28 cellular contexts compared by ENCODE assay signal in the genomic region with DNA sequence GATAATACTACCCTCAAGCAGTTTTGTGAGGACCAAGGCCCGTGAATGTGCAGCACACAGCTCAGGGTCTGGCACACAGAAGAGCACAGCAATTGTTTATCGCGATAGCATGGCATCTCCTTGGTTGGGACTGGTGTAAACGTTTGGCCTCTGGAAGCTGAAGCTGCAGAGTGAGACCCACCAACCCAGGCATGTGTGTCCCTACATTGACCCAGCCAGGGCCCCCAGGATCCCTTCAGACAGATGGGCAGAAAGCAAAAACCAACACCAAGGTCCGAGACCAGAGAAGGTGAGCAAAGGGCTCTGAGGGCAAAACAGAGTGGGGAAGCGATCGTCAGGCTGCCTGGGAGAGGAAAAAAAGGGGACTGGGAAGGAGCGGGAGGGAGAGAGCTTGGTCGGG. TPM values are rescaled to one million over a fixed set of nuclear protein-coding genes. Genes with fewer than 3 reads are reported as not detected.
"Had no signal": no experiment of that assay in that cellular context is flagged by ENCODE, and none has a peak within 500 bp of the region (broad histone marks: within the 10 kb centered on the region; RNA-seq: fewer than 3 reads in every experiment).

No MANE protein-coding gene starts in this region.

- H3K4me3 Mint-ChIP-seq: activated CD8-positive, alpha-beta T cell treated with anti-CD3 and anti-CD28 coated beads for 36 hours; naive thymus-derived CD4-positive, alpha-beta T cell; stimulated activated naive CD8-positive, alpha-beta T cell treated with anti-CD3 and anti-CD28 coated beads, Interleukin-15, amount 100 ng/mL, for 72 hours had no signal

- ATAC-seq: activated CD8-positive, alpha-beta T cell treated with anti-CD3 and anti-CD28 coated beads for 36 hours; esophagus mucosa; heart right ventricle; naive thymus-derived CD4-positive, alpha-beta T cell; sciatic nerve; SK-N-SH treated with all-trans-retinoic acid at 6 μM for 48 hours; stimulated activated naive CD8-positive, alpha-beta T cell treated with anti-CD3 and anti-CD28 coated beads, Interleukin-15, amount 100 ng/mL, for 72 hours had no signal

- H3K27me3 ChIP-seq: heart right ventricle, thyroid gland, upper lobe of left lung, vagina had no signal

- H3K9me3 ChIP-seq: thyroid gland, upper lobe of left lung, vagina had no signal

- H3K27ac ChIP-seq: heart right ventricle, thyroid gland, vagina had no signal

- H3K27me3 Mint-ChIP-seq: activated CD8-positive, alpha-beta T cell treated with anti-CD3 and anti-CD28 coated beads for 36 hours; naive thymus-derived CD4-positive, alpha-beta T cell; progenitor cell of endocrine pancreas; stimulated activated naive CD8-positive, alpha-beta T cell treated with anti-CD3 and anti-CD28 coated beads, Interleukin-15, amount 100 ng/mL, for 72 hours had no signal

- H3K36me3 ChIP-seq: heart right ventricle, thyroid gland, upper lobe of left lung, vagina had no signal

- H3K27ac Mint-ChIP-seq: activated CD8-positive, alpha-beta T cell treated with anti-CD3 and anti-CD28 coated beads for 36 hours; progenitor cell of endocrine pancreas had no signal

- H3K4me3 ChIP-seq: heart right ventricle, skin epidermis, thyroid gland, upper lobe of left lung, vagina had no signal

- DNase-seq: activated CD4-positive, alpha-beta T cell treated with anti-CD3 and anti-CD28 coated beads for 48 hours; activated CD4-positive, CD25-positive, alpha-beta regulatory T cell; activated CD8-positive, alpha-beta T cell treated with anti-CD3 and anti-CD28 coated beads for 36 hours; activated gamma-delta T cell; activated naive CD4-positive, alpha-beta T cell treated with anti-CD3 and anti-CD28 coated beads, Interleukin-2, amount 50 U/mL, for 16 hours; activated T-cell treated with anti-CD3 and anti-CD28 coated beads, Interleukin-2, amount 50 U/mL, for 1 hour; amniotic stem cell; cortex of kidney; foreskin fibroblast; heart right ventricle; midbrain; naive thymus-derived CD4-positive, alpha-beta T cell; stimulated activated CD4-positive, alpha-beta T cell treated with anti-CD3 and anti-CD28 coated beads, Interleukin-12 subunit alpha, Interleukin-12 subunit beta, amount 100 ng/mL, for 4 hours; stimulated activated CD4-positive, alpha-beta T cell treated with anti-CD3 and anti-CD28 coated beads, Interleukin-4, amount 100 ng/mL, for 1 hour; stimulated activated naive CD8-positive, alpha-beta T cell treated with anti-CD3 and anti-CD28 coated beads, Interleukin-15, amount 100 ng/mL, for 72 hours; thyroid gland; upper lobe of left lung had no signal

- H3K4me1 ChIP-seq: thyroid gland, vagina had no signal

RNA-seq across cellular contexts. Expression of a gene that starts 12.6 kb away (rescaled TPM):
- total RNA-seq: chondrocyte, glomerular endothelial cell, kidney epithelial cell, osteocyte, progenitor cell of endocrine pancreas, renal cortical epithelial cell had no signal
